ENCODE assay signal across 10 cellular contexts in the genomic region with DNA sequence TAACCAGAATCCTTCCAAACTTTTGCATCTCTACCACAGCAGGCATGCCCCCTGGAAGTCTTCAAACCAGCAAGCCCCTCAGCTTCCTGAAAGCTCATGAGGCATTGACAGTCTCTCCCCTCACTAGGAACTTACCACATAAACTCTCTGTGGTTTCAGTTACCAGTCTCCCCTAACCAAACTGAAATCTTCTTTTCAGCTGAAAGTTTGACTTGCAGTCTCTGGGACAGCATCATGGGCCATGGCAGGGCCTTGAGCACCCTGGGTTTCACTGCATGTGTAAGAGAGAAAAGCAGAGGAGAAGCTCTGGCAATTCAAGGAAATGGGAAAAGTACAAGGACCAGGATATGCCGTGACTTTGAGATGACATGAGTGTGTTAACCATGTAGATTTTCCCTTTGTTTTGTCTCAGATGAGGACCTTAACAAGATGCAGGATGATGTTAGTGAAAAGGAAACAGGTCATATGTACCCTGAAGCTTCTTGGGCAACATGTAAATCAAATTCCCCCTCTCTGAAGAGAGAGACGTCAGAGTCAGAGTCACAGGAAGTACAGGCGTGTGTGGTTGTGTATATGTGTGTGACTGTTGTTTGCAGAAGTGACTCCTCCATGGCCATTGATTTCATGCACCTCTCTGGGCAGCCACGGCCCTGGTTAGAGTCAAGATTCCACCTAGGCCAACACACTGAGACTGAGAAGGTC.
A peak's percentile ranks its signal among the peaks of the same experiment; 100 is the strongest.
DNase-seq lines count a peak whose midpoint lies in the region; ATAC-seq and TF ChIP-seq lines count a peak whose summit lies in the region.
"Had no signal": no experiment of that assay in that cellular context is flagged by ENCODE, and none has a peak within 500 bp of the region (broad histone marks: within the 10 kb centered on the region; RNA-seq: fewer than 3 reads in every experiment).

No MANE protein-coding gene starts in this region.

- H3K27me3 Mint-ChIP-seq in activated naive CD8-positive, alpha-beta T cell treated with anti-CD3 and anti-CD28 coated beads, Interleukin-2, amount 10 ng/mL, durations not matched to agents 7 days and 5 days = peaks cover 4% of the 10 kb centered on the region
- H3K27me3 Mint-ChIP-seq in effector memory CD8-positive, alpha-beta T cell = no peaks in the 10 kb centered on the region
- H3K27me3 Mint-ChIP-seq in chondrocyte (ENCODE audit: low read depth) = no peaks in the 10 kb centered on the region

- DNase-seq in GM13977 (ENCODE audit: low spot score) = peak; percentile 24
- no peak for DNase-seq in activated naive CD8-positive, alpha-beta T cell treated with anti-CD3 and anti-CD28 coated beads, Interleukin-2, amount 10 ng/mL, durations not matched to agents 7 days and 5 days
- no peak for DNase-seq in effector memory CD8-positive, alpha-beta T cell
- DNase-seq in chondrocyte (ENCODE audit: low spot score) = no peak
- DNase-seq in NCI-H526 (lab: John Stamatoyannopoulos, UW) = no peak
- no peak for DNase-seq in SJCRH30
- DNase-seq: NCI-H446, upper lobe of left lung had no signal

- no peaks in the 10 kb centered on the region for H3K4me1 ChIP-seq in SJCRH30
- H3K4me1 ChIP-seq: upper lobe of left lung had no signal

- no peaks in the 10 kb centered on the region for H3K9me3 Mint-ChIP-seq in activated naive CD8-positive, alpha-beta T cell treated with anti-CD3 and anti-CD28 coated beads, Interleukin-2, amount 10 ng/mL, durations not matched to agents 7 days and 5 days
- peaks cover 0 to 5% of the 10 kb centered on the region in 2 donors for H3K9me3 Mint-ChIP-seq in effector memory CD8-positive, alpha-beta T cell
- H3K9me3 Mint-ChIP-seq in chondrocyte (ENCODE audit: low read depth) = no peaks in the 10 kb centered on the region

- no peaks in the 10 kb centered on the region for H3K9me3 ChIP-seq in SJCRH30 (replicated peaks)
- H3K9me3 ChIP-seq: upper lobe of left lung had no signal

- H3K36me3 Mint-ChIP-seq in activated naive CD8-positive, alpha-beta T cell treated with anti-CD3 and anti-CD28 coated beads, Interleukin-2, amount 10 ng/mL, durations not matched to agents 7 days and 5 days = no peaks in the 10 kb centered on the region
- no peaks in the 10 kb centered on the region for H3K36me3 Mint-ChIP-seq in effector memory CD8-positive, alpha-beta T cell (ENCODE audit: insufficient read depth)
- H3K36me3 Mint-ChIP-seq in chondrocyte (ENCODE audit: low read depth) = no peaks in the 10 kb centered on the region

- peaks cover 22% of the 10 kb centered on the region for H3K4me1 Mint-ChIP-seq in activated naive CD8-positive, alpha-beta T cell treated with anti-CD3 and anti-CD28 coated beads, Interleukin-2, amount 10 ng/mL, durations not matched to agents 7 days and 5 days
- H3K4me1 Mint-ChIP-seq in effector memory CD8-positive, alpha-beta T cell (ENCODE audit: low read depth in 2 of 2) = no peaks in the 10 kb centered on the region
- H3K4me1 Mint-ChIP-seq in chondrocyte (ENCODE audit: low read depth) = peaks cover 3% of the 10 kb centered on the region

- H3K4me3 ChIP-seq in SJCRH30 = no peak overlapping the region
- H3K4me3 ChIP-seq: upper lobe of left lung had no signal

- peak overlapping the region; percentile 42 for H3K4me3 Mint-ChIP-seq in activated naive CD8-positive, alpha-beta T cell treated with anti-CD3 and anti-CD28 coated beads, Interleukin-2, amount 10 ng/mL, durations not matched to agents 7 days and 5 days
- no peak overlapping the region for H3K4me3 Mint-ChIP-seq in effector memory CD8-positive, alpha-beta T cell
- H3K4me3 Mint-ChIP-seq in chondrocyte (ENCODE audit: unreplicated experiment) = no peak overlapping the region

- TF ChIP-seq CTCF in GM13977 (IDR thresholded peaks at IDR 0.05; ENCODE audit: extremely low read depth, insufficient read depth, missing control alignments) (no peak), chondrocyte (IDR thresholded peaks at IDR 0.05) (no peak)

- H3K27ac Mint-ChIP-seq in activated naive CD8-positive, alpha-beta T cell treated with anti-CD3 and anti-CD28 coated beads, Interleukin-2, amount 10 ng/mL, durations not matched to agents 7 days and 5 days = peak overlapping the region; percentile 86
- H3K27ac Mint-ChIP-seq in effector memory CD8-positive, alpha-beta T cell = no peak overlapping the region
- H3K27ac Mint-ChIP-seq in chondrocyte (ENCODE audit: unreplicated experiment) = no peak overlapping the region

- in situ Hi-C loops in GM13977 (cut with MboI; ENCODE audit: low pct_unique_long_range_greater_than_20kb, low sequenced_read_pairs, unreplicated experiment) = no loop called here

- no peaks in the 10 kb centered on the region for H3K27me3 ChIP-seq in SJCRH30
- H3K27me3 ChIP-seq: upper lobe of left lung had no signal

- no peaks in the 10 kb centered on the region for H3K36me3 ChIP-seq in SJCRH30
- H3K36me3 ChIP-seq: upper lobe of left lung had no signal

- H3K27ac ChIP-seq in SJCRH30 = no peak overlapping the region
- H3K27ac ChIP-seq: upper lobe of left lung had no signal

- ATAC-seq in GM21360 (IDR thresholded peaks at IDR 0.05; ENCODE audit: unreplicated experiment) (peak; percentile 85), HG03342 (IDR thresholded peaks at IDR 0.05; ENCODE audit: unreplicated experiment) (peak; percentile 80)
- peak; percentile 86 for ATAC-seq in activated naive CD8-positive, alpha-beta T cell treated with anti-CD3 and anti-CD28 coated beads, Interleukin-2, amount 10 ng/mL, durations not matched to agents 7 days and 5 days (ENCODE audit: low read depth)
- ATAC-seq in effector memory CD8-positive, alpha-beta T cell (replicated peaks) = no peak

- POLR2A ChIA-PET in activated naive CD8-positive, alpha-beta T cell treated with anti-CD3 and anti-CD28 coated beads, Interleukin-2, amount 10 ng/mL, durations not matched to agents 7 days and 5 days (lab: Charles Lee) = interaction anchor here (1.1 kb wide), 1 partner anchor 275 kb away, joined by 4 read pairs; a partner anchor contains a TSS
